Comparison of ENCODE assay signal across 18 cellular contexts in the genomic region with DNA sequence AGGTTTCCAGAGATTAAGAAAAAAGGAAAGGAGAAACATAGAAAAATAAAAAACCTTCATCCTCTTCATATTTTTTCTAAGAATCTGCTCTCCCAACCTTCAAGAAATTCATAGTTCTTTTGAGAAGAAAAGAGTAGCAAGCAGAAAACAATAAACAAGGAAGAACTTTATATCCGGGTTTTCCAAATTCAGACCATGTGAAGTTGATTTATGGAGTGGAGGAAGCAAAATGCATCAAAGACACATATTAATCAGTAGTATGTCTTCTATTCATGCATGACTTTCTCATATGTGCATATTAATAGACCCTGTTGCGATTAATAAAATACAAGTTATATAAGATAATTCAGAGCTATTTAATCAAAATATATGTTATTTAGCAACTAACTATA. TPM values are rescaled to one million over a fixed set of nuclear protein-coding genes. Genes with fewer than 3 reads are reported as not detected.
DNase-seq lines count a peak whose midpoint lies in the region; ATAC-seq and TF ChIP-seq lines count a peak whose summit lies in the region.
"Had no signal": no experiment of that assay in that cellular context is flagged by ENCODE, and none has a peak within 500 bp of the region (broad histone marks: within the 10 kb centered on the region; RNA-seq: fewer than 3 reads in every experiment).

No MANE protein-coding gene starts in this region.

- no peaks in the 10 kb centered on the region for H3K27me3 ChIP-seq in GM23338 (ENCODE audit: insufficient read depth)
- H3K27me3 ChIP-seq in psoas muscle (ENCODE audit: insufficient read depth in 3 of 3, low read length in 2 of 3), result no peaks in the 10 kb centered on the region
- H3K27me3 ChIP-seq in SJCRH30, result no peaks in the 10 kb centered on the region
- H3K27me3 ChIP-seq: hepatocyte, pancreas, uterus had no signal

- CTCF ChIA-PET in activated CD4-positive, alpha-beta memory T cell treated with anti-CD3 and anti-CD28 coated beads, Interleukin-2, amount 10 ng/mL, durations not matched to agents 7 days and 5 days (lab: Charles Lee), result interaction anchor here (1.6 to 8.0 kb wide), 3 partner anchors 13 to 57 kb away, joined by 3 to 37 read pairs (median 7); partner anchors contain the start of gene CTSC
- CTCF ChIA-PET in activated CD4-positive, alpha-beta memory T cell treated with anti-CD3 and anti-CD28 coated beads for 36 hours (lab: Charles Lee), result interaction anchor here (1.0 to 2.0 kb wide), 4 partner anchors 20 to 194 kb away, joined by 3 to 11 read pairs (median 8); partner anchors contain the start of gene CTSC
- CTCF ChIA-PET in activated CD8-positive, alpha-beta T cell treated with anti-CD3 and anti-CD28 coated beads for 36 hours (lab: Charles Lee), result no interaction called here

- no peak for DNase-seq in activated CD4-positive, alpha-beta memory T cell treated with anti-CD3 and anti-CD28 coated beads, Interleukin-2, amount 10 ng/mL, durations not matched to agents 7 days and 5 days
- DNase-seq in activated CD4-positive, alpha-beta memory T cell treated with anti-CD3 and anti-CD28 coated beads for 36 hours, result no peak
- DNase-seq in GM23338 (ENCODE audit: low spot score), result no peak
- no peak for DNase-seq in activated CD8-positive, alpha-beta T cell treated with anti-CD3 and anti-CD28 coated beads for 36 hours
- DNase-seq in psoas muscle, result no peak
- DNase-seq in amygdala (lab: John Stamatoyannopoulos, UW), result no peak
- no peak for DNase-seq in stimulated activated CD8-positive, alpha-beta memory T cell treated with anti-CD3 and anti-CD28 coated beads, Interleukin-4, amount 100 ng/mL, for 48 hours
- DNase-seq in SJCRH30, result no peak
- DNase-seq: activated CD4-positive, alpha-beta T cell treated with anti-CD3 and anti-CD28 coated beads, Interleukin-2, amount 50 U/mL, for 1 hour; islet precursor cell; mammary epithelial cell; NCI-H2029 treated with DMSO at 0.1 percent for 48 hours; NCI-H510A; pancreas; stimulated activated CD4-positive, alpha-beta T cell treated with anti-CD3 and anti-CD28 coated beads, Interleukin-1b, Interleukin-23, amount 100 ng/mL, for 48 hours; uterus had no signal

- H3K36me3 ChIP-seq in GM23338 (ENCODE audit: insufficient read depth) (no peaks in the 10 kb centered on the region), psoas muscle (ENCODE audit: insufficient read depth in 1 of 2, low read depth in 1 of 2) (no peaks in the 10 kb centered on the region), SJCRH30 (no peaks in the 10 kb centered on the region)
- H3K36me3 ChIP-seq: pancreas, uterus had no signal

- H3K4me2 ChIP-seq in GM23338, result peak overlapping the region; percentile 35; the same call in 1 of the 2 replicates
- H3K4me2 ChIP-seq: hepatocyte had no signal

- no peak overlapping the region for H2AFZ ChIP-seq in GM23338

- no peak for ATAC-seq in GM23338
- no peak for ATAC-seq in activated CD8-positive, alpha-beta T cell treated with anti-CD3 and anti-CD28 coated beads for 36 hours
- no peak for ATAC-seq in psoas muscle

- intact Hi-C loops in activated CD4-positive, alpha-beta memory T cell treated with anti-CD3 and anti-CD28 coated beads for 36 hours (cut with micrococcal nuclease), result loop anchor here (10.0 kb wide), 1 partner anchor 487 kb away; no protein-coding TSS in a partner anchor
- intact Hi-C loops in activated CD8-positive, alpha-beta T cell treated with anti-CD3 and anti-CD28 coated beads for 36 hours (cut with micrococcal nuclease), result loop anchor here (5.0 kb wide), 1 partner anchor 59 kb away; no protein-coding TSS in a partner anchor
- intact Hi-C loops in psoas muscle (cut with DNase I), result no loop called here

- no peaks in the 10 kb centered on the region for H3F3A ChIP-seq in GM23338 (replicated peaks; ENCODE audit: low read depth)

- no peaks in the 10 kb centered on the region for H3K36me3 Mint-ChIP-seq in activated CD4-positive, alpha-beta memory T cell treated with anti-CD3 and anti-CD28 coated beads, Interleukin-2, amount 10 ng/mL, durations not matched to agents 7 days and 5 days (ENCODE audit: low read depth)
- no peaks in the 10 kb centered on the region for H3K36me3 Mint-ChIP-seq in activated CD4-positive, alpha-beta memory T cell treated with anti-CD3 and anti-CD28 coated beads for 36 hours
- no peaks in the 10 kb centered on the region for H3K36me3 Mint-ChIP-seq in GM23338 (ENCODE audit: low read depth)
- H3K36me3 Mint-ChIP-seq in activated CD8-positive, alpha-beta T cell treated with anti-CD3 and anti-CD28 coated beads for 36 hours (ENCODE audit: low read depth), result no peaks in the 10 kb centered on the region
- H3K36me3 Mint-ChIP-seq: CD14-positive monocyte had no signal

- peaks cover 55% of the 10 kb centered on the region for H3K4me1 Mint-ChIP-seq in activated CD4-positive, alpha-beta memory T cell treated with anti-CD3 and anti-CD28 coated beads, Interleukin-2, amount 10 ng/mL, durations not matched to agents 7 days and 5 days
- H3K4me1 Mint-ChIP-seq in activated CD4-positive, alpha-beta memory T cell treated with anti-CD3 and anti-CD28 coated beads for 36 hours (ENCODE audit: low read depth), result peaks cover 47% of the 10 kb centered on the region
- peaks cover 26% of the 10 kb centered on the region for H3K4me1 Mint-ChIP-seq in GM23338
- peaks cover 54% of the 10 kb centered on the region for H3K4me1 Mint-ChIP-seq in activated CD8-positive, alpha-beta T cell treated with anti-CD3 and anti-CD28 coated beads for 36 hours (ENCODE audit: low read depth)

- no peaks in the 10 kb centered on the region for H4K20me1 ChIP-seq in GM23338 (replicated peaks; ENCODE audit: insufficient read depth)

- WGBS in psoas muscle, 3 donors, result 83 to 92% (median 85%) methylated on average over 2 of the region's 2 CpGs

- H3K27ac ChIP-seq in GM23338 (ENCODE audit: low read depth) (no peak overlapping the region), psoas muscle (peak overlapping the region; percentile 3), SJCRH30 (no peak overlapping the region)
- H3K27ac ChIP-seq: hepatocyte, pancreas had no signal

- no peak overlapping the region for H3K4me3 ChIP-seq in GM23338
- no peak overlapping the region for H3K4me3 ChIP-seq in psoas muscle
- H3K4me3 ChIP-seq in SJCRH30, result no peak overlapping the region
- H3K4me3 ChIP-seq: hepatocyte, pancreas, uterus had no signal

- no peaks in the 10 kb centered on the region for H3K27me3 Mint-ChIP-seq in activated CD4-positive, alpha-beta memory T cell treated with anti-CD3 and anti-CD28 coated beads, Interleukin-2, amount 10 ng/mL, durations not matched to agents 7 days and 5 days
- H3K27me3 Mint-ChIP-seq in activated CD4-positive, alpha-beta memory T cell treated with anti-CD3 and anti-CD28 coated beads for 36 hours, result no peaks in the 10 kb centered on the region
- no peaks in the 10 kb centered on the region for H3K27me3 Mint-ChIP-seq in GM23338 (ENCODE audit: insufficient read depth, low read depth, poor library complexity)
- no peaks in the 10 kb centered on the region for H3K27me3 Mint-ChIP-seq in activated CD8-positive, alpha-beta T cell treated with anti-CD3 and anti-CD28 coated beads for 36 hours

- H3K79me2 ChIP-seq in GM23338 (replicated peaks; ENCODE audit: insufficient read depth), result no peaks in the 10 kb centered on the region
- H3K79me2 ChIP-seq: hepatocyte had no signal

- peak overlapping the region; percentile 88 for H3K27ac Mint-ChIP-seq in activated CD4-positive, alpha-beta memory T cell treated with anti-CD3 and anti-CD28 coated beads, Interleukin-2, amount 10 ng/mL, durations not matched to agents 7 days and 5 days
- no peak overlapping the region for H3K27ac Mint-ChIP-seq in activated CD4-positive, alpha-beta memory T cell treated with anti-CD3 and anti-CD28 coated beads for 36 hours
- no peak overlapping the region for H3K27ac Mint-ChIP-seq in GM23338
- peak overlapping the region; percentile 53 for H3K27ac Mint-ChIP-seq in activated CD8-positive, alpha-beta T cell treated with anti-CD3 and anti-CD28 coated beads for 36 hours

- H3K4me1 ChIP-seq in GM23338 (ENCODE audit: insufficient read depth) (peaks cover 26% of the 10 kb centered on the region), psoas muscle (peaks cover 16% of the 10 kb centered on the region), SJCRH30 (no peaks in the 10 kb centered on the region)
- H3K4me1 ChIP-seq: pancreas, uterus had no signal

- H3K9me2 ChIP-seq in GM23338 (ENCODE audit: insufficient read depth), result no peaks in the 10 kb centered on the region

- H3K9me3 ChIP-seq in psoas muscle (no peaks in the 10 kb centered on the region), SJCRH30 (replicated peaks) (no peaks in the 10 kb centered on the region)
- H3K9me3 ChIP-seq: pancreas, uterus had no signal

- no peak for TF ChIP-seq CTCF in GM23338 (conservative IDR thresholded peaks at IDR 0.05; ENCODE audit: low read depth in 2 of 2)
- no peak for TF ChIP-seq CTCF in activated CD8-positive, alpha-beta T cell treated with anti-CD3 and anti-CD28 coated beads for 36 hours (IDR thresholded peaks at IDR 0.05)
- TF ChIP-seq CTCF in psoas muscle (IDR thresholded peaks at IDR 0.05), result no peak

- peak overlapping the region; percentile 32 for H3K4me3 Mint-ChIP-seq in activated CD4-positive, alpha-beta memory T cell treated with anti-CD3 and anti-CD28 coated beads, Interleukin-2, amount 10 ng/mL, durations not matched to agents 7 days and 5 days
- H3K4me3 Mint-ChIP-seq in activated CD4-positive, alpha-beta memory T cell treated with anti-CD3 and anti-CD28 coated beads for 36 hours, result no peak overlapping the region
- H3K4me3 Mint-ChIP-seq in GM23338, result no peak overlapping the region
- no peak overlapping the region for H3K4me3 Mint-ChIP-seq in activated CD8-positive, alpha-beta T cell treated with anti-CD3 and anti-CD28 coated beads for 36 hours
- H3K4me3 Mint-ChIP-seq: CD14-positive monocyte had no signal

- no peaks in the 10 kb centered on the region for H3K9me3 Mint-ChIP-seq in activated CD4-positive, alpha-beta memory T cell treated with anti-CD3 and anti-CD28 coated beads, Interleukin-2, amount 10 ng/mL, durations not matched to agents 7 days and 5 days
- no peaks in the 10 kb centered on the region for H3K9me3 Mint-ChIP-seq in activated CD4-positive, alpha-beta memory T cell treated with anti-CD3 and anti-CD28 coated beads for 36 hours
- H3K9me3 Mint-ChIP-seq in GM23338, result no peaks in the 10 kb centered on the region
- H3K9me3 Mint-ChIP-seq in activated CD8-positive, alpha-beta T cell treated with anti-CD3 and anti-CD28 coated beads for 36 hours, result no peaks in the 10 kb centered on the region
- H3K9me3 Mint-ChIP-seq: CD14-positive monocyte had no signal

- POLR2A ChIA-PET in activated CD4-positive, alpha-beta memory T cell treated with anti-CD3 and anti-CD28 coated beads, Interleukin-2, amount 10 ng/mL, durations not matched to agents 7 days and 5 days (lab: Charles Lee), result interaction anchor here (0.8 to 9.8 kb wide), 11 partner anchors 18 to 74 kb away, joined by 3 to 187 read pairs (median 5); partner anchors contain the start of gene CTSC
- POLR2A ChIA-PET in activated CD4-positive, alpha-beta memory T cell treated with anti-CD3 and anti-CD28 coated beads for 36 hours (lab: Charles Lee), result interaction anchor here (0.9 to 5.5 kb wide), 5 partner anchors 12 to 55 kb away, joined by 3 to 92 read pairs (median 4); partner anchors contain the start of gene CTSC
- POLR2A ChIA-PET in activated CD8-positive, alpha-beta T cell treated with anti-CD3 and anti-CD28 coated beads for 36 hours (lab: Charles Lee), result interaction anchor here (2.4 kb wide), 1 partner anchor 20 kb away, joined by 11 read pairs; the partner anchor contains the start of gene CTSC

RNA-seq across cellular contexts. Expression of gene CTSC, which starts 20.5 kb away (rescaled TPM):
- total RNA-seq in activated CD4-positive, alpha-beta memory T cell treated with anti-CD3 and anti-CD28 coated beads, Interleukin-2, amount 10 ng/mL, durations not matched to agents 7 days and 5 days, result 100 to 1,000 TPM; 321 to 323 TPM
- total RNA-seq in activated CD4-positive, alpha-beta memory T cell treated with anti-CD3 and anti-CD28 coated beads for 36 hours, result 10 to 100 TPM; 66.5 to 70.7 TPM
- 396 and 408 TPM in 2 replicates for total RNA-seq in GM23338 (2014; rRNA removed; shearing (Covaris generic))
- polyA plus RNA-seq in GM23338 (2016; fragmentation: Nextera tagmentation; extraction: Ambion mirVana) (432 and 444 TPM in 2 replicates), psoas muscle (10 to 100 TPM; 13.2 to 82.4 (median 16.8) TPM)
- 10 to 100 TPM; 59.8 to 70.0 TPM for total RNA-seq in activated CD8-positive, alpha-beta T cell treated with anti-CD3 and anti-CD28 coated beads for 36 hours
- total RNA-seq in psoas muscle, result 10 to 100 TPM; 10.7 to 47.7 (median 14.8) TPM
- 34.6 and 37.8 TPM in 2 replicates for total RNA-seq in SJCRH30 (2014; rRNA removed; shearing (Covaris generic))

Comparison
In these comparisons a context has a peak if more than half of its experiments do, and no peak if none do; other contexts are left out.
1. H3K27ac Mint-ChIP-seq: peak in activated CD4-positive, alpha-beta memory T cell treated with anti-CD3 and anti-CD28 coated beads, Interleukin-2, amount 10 ng/mL, durations not matched to agents 7 days and 5 days (single experiment) and activated CD8-positive, alpha-beta T cell treated with anti-CD3 and anti-CD28 coated beads for 36 hours (single experiment); none in activated CD4-positive, alpha-beta memory T cell treated with anti-CD3 and anti-CD28 coated beads for 36 hours (single experiment) and GM23338 (single experiment).
2. intact Hi-C loops: an anchor here in activated CD4-positive, alpha-beta memory T cell treated with anti-CD3 and anti-CD28 coated beads for 36 hours (10.0 kb wide) and activated CD8-positive, alpha-beta T cell treated with anti-CD3 and anti-CD28 coated beads for 36 hours (5.0 kb wide); none called in psoas muscle.